ENCODE assay signal across 16 cellular contexts in genomic region chr14:59788176-59788575, GRCh38.
DNase-seq lines count a peak whose midpoint lies in the region; ATAC-seq and TF ChIP-seq lines count a peak whose summit lies in the region.
"Had no signal": no experiment of that assay in that cellular context is flagged by ENCODE, and none has a peak within 500 bp of the region (broad histone marks: within the 10 kb centered on the region; RNA-seq: fewer than 3 reads in every experiment).

No MANE protein-coding gene starts in this region.

- no peaks in the 10 kb centered on the region for H3K9me3 ChIP-seq in right lobe of liver
- no peaks in the 10 kb centered on the region for H3K9me3 ChIP-seq in smooth muscle cell (replicated peaks; ENCODE audit: low read depth)
- no peaks in the 10 kb centered on the region for H3K9me3 ChIP-seq in tibial nerve

- intact Hi-C loops in right lobe of liver (cut with DNase I): no loop called here

- H3K4me3 ChIP-seq in right lobe of liver: no peak overlapping the region
- H3K4me3 ChIP-seq in smooth muscle cell: no peak overlapping the region
- no peak overlapping the region for H3K4me3 ChIP-seq in tibial nerve
- H3K4me3 ChIP-seq: GM23248, SK-N-MC had no signal

- no peaks in the 10 kb centered on the region for H3K79me2 ChIP-seq in smooth muscle cell (ENCODE audit: low read depth)

- ATAC-seq in right lobe of liver: peak; percentile 43 to 92 (median 75)

- DNase-seq in G401 (ENCODE audit: low spot score) (peak; percentile 67), NCI-H69 (lab: John Stamatoyannopoulos, UW) (peak; percentile 13), right lobe of liver (no peak), smooth muscle cell (lab: John Stamatoyannopoulos, UW; ENCODE audit: unreplicated experiment) (no peak), NCI-H82 treated with DMSO at 0.1 percent for 48 hours (lab: John Stamatoyannopoulos, UW; ENCODE audit: unreplicated experiment) (no peak), tibial nerve (ENCODE audit: low spot score in 2 of 2) (no peak)
- DNase-seq: ACHN, GF-D8, GM23248, HCEC 1CT, NCI-H1105 treated with DMSO at 0.1 percent for 48 hours, NCI-H1694 treated with DMSO at 0.1 percent for 48 hours, NCI-H748 treated with DMSO at 0.1 percent for 48 hours, SHP77 had no signal

- no peaks in the 10 kb centered on the region for H4K20me1 ChIP-seq in smooth muscle cell (ENCODE audit: low read depth)

- no peak overlapping the region for H2AFZ ChIP-seq in smooth muscle cell (ENCODE audit: low read depth)
- H2AFZ ChIP-seq: GM23248 had no signal

- TF ChIP-seq CTCF in 22Rv1 (IDR thresholded peaks at IDR 0.05) (no peak), right lobe of liver (IDR thresholded peaks at IDR 0.05) (no peak), smooth muscle cell (IDR thresholded peaks at IDR 0.05; ENCODE audit: borderline replicate concordance, insufficient read depth, poor library complexity, severe bottlenecking) (no peak), tibial nerve (IDR thresholded peaks at IDR 0.05) (no peak)

- H3K27me3 ChIP-seq in right lobe of liver: no peaks in the 10 kb centered on the region
- H3K27me3 ChIP-seq in smooth muscle cell (ENCODE audit: low read depth): peaks cover 6% of the 10 kb centered on the region
- H3K27me3 ChIP-seq in tibial nerve: no peaks in the 10 kb centered on the region

- H3K9ac ChIP-seq in smooth muscle cell (ENCODE audit: low read depth): no peak overlapping the region
- H3K9ac ChIP-seq: GM23248 had no signal

- no peaks in the 10 kb centered on the region for H3F3A ChIP-seq in smooth muscle cell (ENCODE audit: low read depth)

- no peak overlapping the region for H3K4me2 ChIP-seq in smooth muscle cell

- H3K36me3 ChIP-seq in right lobe of liver (no peaks in the 10 kb centered on the region), smooth muscle cell (ENCODE audit: low read depth) (no peaks in the 10 kb centered on the region), tibial nerve (no peaks in the 10 kb centered on the region)

- in situ Hi-C loops in G401 (cut with HindIII; ENCODE audit: low sequenced_read_pairs): no loop called here

- H3K4me1 ChIP-seq in right lobe of liver (peaks cover 0 to 19% (median 4%) of the 10 kb centered on the region in 4 donors), smooth muscle cell (ENCODE audit: low read depth) (no peaks in the 10 kb centered on the region), tibial nerve (peaks cover 0 to 9% (median 0%) of the 10 kb centered on the region in 4 donors)

- H3K27ac ChIP-seq in 22Rv1 (peak overlapping the region; percentile 47), right lobe of liver (no peak overlapping the region), smooth muscle cell (ENCODE audit: low read depth) (no peak overlapping the region), tibial nerve (no peak overlapping the region)
- H3K27ac ChIP-seq: GM23248, SK-N-MC had no signal

- TF ChIP-seq EP300 in tibial nerve (IDR thresholded peaks at IDR 0.05): no peak

- no peak for TF ChIP-seq POLR2A in right lobe of liver (IDR thresholded peaks at IDR 0.05)
- no peak for TF ChIP-seq POLR2A in tibial nerve (IDR thresholded peaks at IDR 0.05)

- 18% methylated on average over 2 of the region's 2 CpGs for WGBS in right lobe of liver (ENCODE audit: insufficient coverage, low coverage, low lambda C conversion rate, missing lambda C conversion rate)
- WGBS in smooth muscle cell (ENCODE audit: low lambda C conversion rate): 61% methylated on average over 2 of the region's 2 CpGs
- 29 to 33% methylated on average over 2 of the region's 2 CpGs for WGBS in tibial nerve, 2 donors

Comparison
In these comparisons a context has a peak if more than half of its experiments do, and no peak if none do; other contexts are left out.
1. DNase-seq: peak in G401 (single experiment) and NCI-H69 (single experiment); none in right lobe of liver (0 of 3), smooth muscle cell (single experiment), NCI-H82 treated with DMSO at 0.1 percent for 48 hours (single experiment) and tibial nerve (0 of 2).